Comparison of ENCODE assay signal across 8 cellular contexts in the genomic region with DNA sequence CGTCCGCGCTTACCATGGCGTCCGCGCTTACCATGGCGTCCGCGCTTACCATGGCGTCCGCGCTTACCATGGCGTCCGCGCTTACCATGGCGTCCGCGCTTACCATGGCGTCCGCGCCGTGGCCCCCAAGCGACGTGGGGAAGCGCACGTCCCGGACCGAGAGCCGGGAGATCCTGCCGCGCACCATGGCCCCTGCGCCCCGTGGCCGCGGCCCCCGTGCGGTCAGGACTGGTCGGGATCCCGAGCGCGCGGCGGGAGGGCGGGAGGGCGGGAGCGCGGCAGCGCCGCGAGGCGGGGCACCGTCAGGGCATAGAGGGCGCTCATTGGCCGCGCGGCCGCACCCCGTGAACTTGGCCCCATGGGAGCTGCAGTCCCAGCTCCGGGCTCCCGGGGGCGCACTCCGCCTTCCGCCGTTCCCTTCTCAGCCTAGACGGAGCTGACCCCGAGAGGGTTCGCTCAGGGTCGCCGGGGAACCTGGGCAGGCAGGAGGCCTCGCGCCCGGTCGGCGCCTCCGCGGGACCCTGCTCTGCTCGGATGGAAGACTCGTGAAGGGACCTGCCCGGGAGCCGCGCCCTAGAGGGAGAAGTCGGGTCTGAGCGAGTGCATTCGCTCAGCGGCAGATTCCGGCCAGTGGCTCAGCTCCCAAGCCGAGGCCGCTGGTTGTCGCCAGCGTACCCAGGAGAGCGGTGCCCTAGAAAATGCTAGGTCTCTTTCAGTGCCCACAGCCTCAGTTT.
DNase-seq lines count a peak whose midpoint lies in the region; ATAC-seq lines count a peak whose summit lies in the region.

A gene with protein sequence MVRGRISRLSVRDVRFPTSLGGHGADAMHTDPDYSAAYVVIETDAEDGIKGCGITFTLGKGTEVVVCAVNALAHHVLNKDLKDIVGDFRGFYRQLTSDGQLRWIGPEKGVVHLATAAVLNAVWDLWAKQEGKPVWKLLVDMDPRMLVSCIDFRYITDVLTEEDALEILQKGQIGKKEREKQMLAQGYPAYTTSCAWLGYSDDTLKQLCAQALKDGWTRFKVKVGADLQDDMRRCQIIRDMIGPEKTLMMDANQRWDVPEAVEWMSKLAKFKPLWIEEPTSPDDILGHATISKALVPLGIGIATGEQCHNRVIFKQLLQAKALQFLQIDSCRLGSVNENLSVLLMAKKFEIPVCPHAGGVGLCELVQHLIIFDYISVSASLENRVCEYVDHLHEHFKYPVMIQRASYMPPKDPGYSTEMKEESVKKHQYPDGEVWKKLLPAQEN (minus strand): TSS at position 230 of the 734 bp plus-strand sequence. CDS start 43 bp downstream, at position 187.

- peaks cover 11% of the 10 kb centered on the region for H3K36me3 ChIP-seq in effector memory CD4-positive, alpha-beta T cell (ENCODE audit: control insufficient read depth, insufficient read depth, low read length)

- H3K4me3 ChIP-seq in effector memory CD4-positive, alpha-beta T cell (ENCODE audit: insufficient read depth, low read depth, low read length, poor library complexity, severe bottlenecking) = peak within 1 kb of the TSS; percentile 73

- no peaks in the 10 kb centered on the region for H3K27me3 ChIP-seq in effector memory CD4-positive, alpha-beta T cell (replicated peaks; ENCODE audit: control insufficient read depth, insufficient read depth, low read length, poor library complexity, severe bottlenecking)

- no peaks in the 10 kb centered on the region for H3K9me3 ChIP-seq in effector memory CD4-positive, alpha-beta T cell (ENCODE audit: control insufficient read depth, low read length)

- ATAC-seq in GM18858 (IDR thresholded peaks at IDR 0.05; ENCODE audit: unreplicated experiment) = peak; percentile 83
- peak; percentile 79 for ATAC-seq in HG03066 (IDR thresholded peaks at IDR 0.05; ENCODE audit: low read depth, unreplicated experiment)

- peaks cover 5% of the 10 kb centered on the region for H3K4me1 ChIP-seq in effector memory CD4-positive, alpha-beta T cell (ENCODE audit: control insufficient read depth, insufficient read depth, low read length, poor library complexity, severe bottlenecking)

- peak; percentile 88 for DNase-seq in AG08395 (ENCODE audit: low spot score)
- DNase-seq in NCI-H526 (lab: John Stamatoyannopoulos, UW) = peak; percentile 25 to 82
- peak; percentile 95 for DNase-seq in activated CD8-positive, alpha-beta memory T cell treated with anti-CD3 and anti-CD28 coated beads for 24 hours
- DNase-seq in effector memory CD4-positive, alpha-beta T cell = peak; percentile 50 to 70 (median 59)
- DNase-seq in medulla oblongata (ENCODE audit: extremely low spot score) = peak; percentile 55
- peak; percentile 68 for DNase-seq in stimulated activated CD8-positive, alpha-beta memory T cell treated with anti-CD3 and anti-CD28 coated beads, Interleukin-12 subunit alpha, Interleukin-12 subunit beta, amount 100 ng/mL, for 1 hour (ENCODE audit: low read depth)

- H3K27ac ChIP-seq in effector memory CD4-positive, alpha-beta T cell (ENCODE audit: insufficient read depth, low read length, poor library complexity, severe bottlenecking) = peak within 1 kb of the TSS; percentile 73

Comparison
In these comparisons a context has a peak if more than half of its experiments do, and no peak if none do; other contexts are left out.
1. Peak in every context shown above with its lines: DNase-seq, ATAC-seq, H3K4me3 ChIP-seq and H3K27ac ChIP-seq.